1 cellular context compared by ENCODE assay signal in the genomic region with DNA sequence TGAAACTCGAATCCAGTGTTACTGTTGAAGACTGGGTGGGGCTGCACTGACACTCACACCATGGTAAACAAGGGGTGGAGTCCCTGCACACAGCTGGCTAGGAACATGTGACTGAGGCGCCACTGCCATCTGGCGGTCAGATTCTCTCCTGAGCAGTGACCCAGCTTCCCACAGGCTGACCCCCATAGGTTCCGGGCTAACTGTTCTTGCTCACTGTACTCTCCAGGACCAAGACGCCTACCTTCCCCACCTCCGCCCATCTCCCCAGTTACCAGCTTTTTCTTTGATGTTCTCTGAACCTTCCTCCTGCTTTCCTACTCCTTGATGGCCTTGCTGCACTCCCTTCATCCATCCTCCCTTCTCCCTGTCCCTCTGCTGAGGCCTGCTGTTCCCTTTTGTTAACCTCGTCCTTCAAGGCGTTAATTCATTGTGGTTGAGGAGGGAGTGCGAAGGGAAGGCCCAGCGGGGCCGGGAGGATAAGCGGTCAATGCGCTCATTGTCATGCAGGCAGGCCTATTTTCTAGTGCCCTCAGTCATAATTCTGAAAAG.
TF ChIP-seq lines count a peak whose summit lies in the region.

No MANE protein-coding gene starts in this region.

TF ChIP-seq in HepG2, 621 proteins besides CTCF, POLR2A, EP300 and RAD21 (continued from another document and continues in another):
- TF ChIP-seq ZNF281 (CRISPR knock-in tag; IDR thresholded peaks at IDR 0.05; ENCODE audit: borderline replicate concordance) (no peak), NCOA5 (CRISPR knock-in tag; IDR thresholded peaks at IDR 0.05) (no peak), HIVEP1 (CRISPR knock-in tag; IDR thresholded peaks at IDR 0.05) (no peak), ZNF75D (CRISPR knock-in tag; IDR thresholded peaks at IDR 0.05; ENCODE audit: borderline replicate concordance) (no peak), MTA3 (CRISPR knock-in tag; IDR thresholded peaks at IDR 0.05) (no peak), SAFB2 (CRISPR knock-in tag; IDR thresholded peaks at IDR 0.05; ENCODE audit: borderline replicate concordance, low read depth) (no peak), ZNF318 (CRISPR knock-in tag; IDR thresholded peaks at IDR 0.05) (no peak), HNF4G (IDR thresholded peaks at IDR 0.05; ENCODE audit: borderline replicate concordance, low read depth, low read length) (no peak), HNF4G (CRISPR knock-in tag; IDR thresholded peaks at IDR 0.05; ENCODE audit: borderline replicate concordance, low read depth) (no peak), U2AF2 (IDR thresholded peaks at IDR 0.05; ENCODE audit: low read depth, low read length) (no peak), YEATS2 (CRISPR knock-in tag; IDR thresholded peaks at IDR 0.05; ENCODE audit: borderline replicate concordance) (no peak), IRX3 (CRISPR knock-in tag; IDR thresholded peaks at IDR 0.05; ENCODE audit: borderline replicate concordance, low read depth) (no peak), ZFP41 (CRISPR knock-in tag; IDR thresholded peaks at IDR 0.05; ENCODE audit: borderline replicate concordance) (no peak), ZFAT (CRISPR knock-in tag; conservative IDR thresholded peaks at IDR 0.05) (no peak), ZNF264 (CRISPR knock-in tag; IDR thresholded peaks at IDR 0.05) (no peak), TARDBP (CRISPR knock-in tag; IDR thresholded peaks at IDR 0.05) (0 out of 2 replicates have a peak, but pooled peaks have one; percentile 20), RBAK (CRISPR knock-in tag; IDR thresholded peaks at IDR 0.05) (no peak), TEAD3 (CRISPR knock-in tag; optimal IDR thresholded peaks at IDR 0.05; ENCODE audit: borderline replicate concordance) (no peak), GPN1 (CRISPR knock-in tag; IDR thresholded peaks at IDR 0.05; ENCODE audit: borderline replicate concordance) (no peak), PTBP1 (IDR thresholded peaks at IDR 0.05; ENCODE audit: low read depth, low read length, poor library complexity, severe bottlenecking) (no peak), DNMT1 (CRISPR knock-in tag; IDR thresholded peaks at IDR 0.05) (no peak), ELF1 (CRISPR knock-in tag; IDR thresholded peaks at IDR 0.05) (no peak), MTERF4 (CRISPR knock-in tag; IDR thresholded peaks at IDR 0.05) (no peak), MED1 (CRISPR knock-in tag; IDR thresholded peaks at IDR 0.05) (no peak), ZNF724P (CRISPR knock-in tag; IDR thresholded peaks at IDR 0.05; ENCODE audit: borderline replicate concordance) (no peak), TOE1 (CRISPR knock-in tag; IDR thresholded peaks at IDR 0.05) (no peak), ATF3 (CRISPR knock-in tag; IDR thresholded peaks at IDR 0.05) (no peak), HMGXB4 (CRISPR knock-in tag; IDR thresholded peaks at IDR 0.05; ENCODE audit: borderline replicate concordance in 1 of 2, low read depth in 1 of 2) (0 out of 4 replicates have a peak, but pooled peaks of 1 of the 2 experiments have one; percentile 25), AHR (CRISPR knock-in tag; IDR thresholded peaks at IDR 0.05) (no peak), LCORL (IDR thresholded peaks at IDR 0.05) (no peak), LCORL (CRISPR knock-in tag; IDR thresholded peaks at IDR 0.05) (0 out of 2 replicates have a peak, but pooled peaks have one; percentile 40), EEA1 (CRISPR knock-in tag; IDR thresholded peaks at IDR 0.05; ENCODE audit: borderline replicate concordance) (no peak), ZEB1 (IDR thresholded peaks at IDR 0.05; ENCODE audit: insufficient replicate concordance, low read depth) (no peak), ZNF574 (CRISPR knock-in tag; IDR thresholded peaks at IDR 0.05) (peak; percentile 60), ZNF124 (CRISPR knock-in tag; IDR thresholded peaks at IDR 0.05) (no peak)
- TF ChIP-seq, protein P1, sequence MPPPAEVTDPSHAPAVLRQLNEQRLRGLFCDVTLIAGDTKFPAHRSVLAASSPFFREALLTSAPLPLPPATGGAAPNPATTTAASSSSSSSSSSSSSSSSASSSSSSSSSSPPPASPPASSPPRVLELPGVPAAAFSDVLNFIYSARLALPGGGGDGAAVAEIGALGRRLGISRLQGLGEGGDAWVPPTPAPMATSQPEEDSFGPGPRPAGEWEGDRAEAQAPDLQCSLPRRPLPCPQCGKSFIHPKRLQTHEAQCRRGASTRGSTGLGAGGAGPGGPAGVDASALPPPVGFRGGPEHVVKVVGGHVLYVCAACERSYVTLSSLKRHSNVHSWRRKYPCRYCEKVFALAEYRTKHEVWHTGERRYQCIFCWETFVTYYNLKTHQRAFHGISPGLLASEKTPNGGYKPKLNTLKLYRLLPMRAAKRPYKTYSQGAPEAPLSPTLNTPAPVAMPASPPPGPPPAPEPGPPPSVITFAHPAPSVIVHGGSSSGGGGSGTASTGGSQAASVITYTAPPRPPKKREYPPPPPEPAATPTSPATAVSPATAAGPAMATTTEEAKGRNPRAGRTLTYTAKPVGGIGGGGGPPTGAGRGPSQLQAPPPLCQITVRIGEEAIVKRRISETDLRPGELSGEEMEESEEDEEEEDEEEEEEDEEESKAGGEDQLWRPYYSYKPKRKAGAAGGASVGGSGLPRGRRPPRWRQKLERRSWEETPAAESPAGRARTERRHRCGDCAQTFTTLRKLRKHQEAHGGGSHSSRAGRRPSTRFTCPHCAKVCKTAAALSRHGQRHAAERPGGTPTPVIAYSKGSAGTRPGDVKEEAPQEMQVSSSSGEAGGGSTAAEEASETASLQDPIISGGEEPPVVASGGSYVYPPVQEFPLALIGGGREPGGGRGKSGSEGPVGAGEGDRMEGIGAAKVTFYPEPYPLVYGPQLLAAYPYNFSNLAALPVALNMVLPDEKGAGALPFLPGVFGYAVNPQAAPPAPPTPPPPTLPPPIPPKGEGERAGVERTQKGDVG (CRISPR knock-in tag; IDR thresholded peaks at IDR 0.05; ENCODE audit: borderline replicate concordance), result no peak
- TF ChIP-seq, protein P2, sequence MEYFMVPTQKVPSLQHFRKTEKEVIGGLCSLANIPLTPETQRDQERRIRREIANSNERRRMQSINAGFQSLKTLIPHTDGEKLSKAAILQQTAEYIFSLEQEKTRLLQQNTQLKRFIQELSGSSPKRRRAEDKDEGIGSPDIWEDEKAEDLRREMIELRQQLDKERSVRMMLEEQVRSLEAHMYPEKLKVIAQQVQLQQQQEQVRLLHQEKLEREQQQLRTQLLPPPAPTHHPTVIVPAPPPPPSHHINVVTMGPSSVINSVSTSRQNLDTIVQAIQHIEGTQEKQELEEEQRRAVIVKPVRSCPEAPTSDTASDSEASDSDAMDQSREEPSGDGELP (IDR thresholded peaks at IDR 0.05; ENCODE audit: borderline replicate concordance, low read depth), result peak; percentile 99
